In the genomic region with DNA sequence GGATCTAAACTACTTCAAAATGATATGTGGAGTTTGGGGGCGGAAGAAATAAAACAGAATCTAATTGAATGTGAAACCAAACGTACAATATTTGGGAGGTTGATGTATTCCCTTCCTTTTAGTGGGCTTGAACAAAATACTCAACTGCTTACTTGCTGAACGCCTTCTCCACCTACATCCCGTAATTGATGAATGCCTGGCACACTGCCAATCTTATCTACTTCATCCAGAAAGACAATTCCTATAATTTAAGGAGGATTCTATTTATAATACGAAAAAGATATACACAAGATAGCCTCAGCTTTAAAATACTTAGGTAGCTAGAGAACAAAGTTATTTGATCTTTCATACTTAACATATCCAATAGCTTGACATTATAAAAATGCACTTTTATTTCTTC, we compare ENCODE assay signal across 15 cellular contexts. TPM values are rescaled to one million over a fixed set of nuclear protein-coding genes. Genes with fewer than 3 reads are reported as not detected.
DNase-seq lines count a peak whose midpoint lies in the region; ATAC-seq, FAIRE-seq and TF ChIP-seq lines count a peak whose summit lies in the region.
"Had no signal": no experiment of that assay in that cellular context is flagged by ENCODE, and none has a peak within 500 bp of the region (broad histone marks: within the 10 kb centered on the region; RNA-seq: fewer than 3 reads in every experiment).

No MANE protein-coding gene starts in this region.

- no peak for ATAC-seq in T-helper 17 cell
- ATAC-seq in natural killer cell: no peak

- no peak for TF ChIP-seq CTCF in natural killer cell (IDR thresholded peaks at IDR 0.05)

- H3K27ac Mint-ChIP-seq in activated naive CD4-positive, alpha-beta T cell treated with anti-CD3 and anti-CD28 coated beads, Interleukin-2, amount 50 U/mL, for 24 hours: peak overlapping the region; percentile 4
- no peak overlapping the region for H3K27ac Mint-ChIP-seq in activated naive CD4-positive, alpha-beta T cell treated with anti-CD3 and anti-CD28 coated beads, Interleukin-2, amount 10 ng/mL, durations not matched to agents 7 days and 5 days
- no peak overlapping the region for H3K27ac Mint-ChIP-seq in T-helper 17 cell
- H3K27ac Mint-ChIP-seq in natural killer cell: no peak overlapping the region
- H3K27ac Mint-ChIP-seq: HFFc6 had no signal

- peak; percentile 47 for FAIRE-seq in islet of Langerhans (lab: Jason Lieb, UNC)
- FAIRE-seq: HTR-8/SVneo had no signal

- H3K4me3 Mint-ChIP-seq in activated naive CD4-positive, alpha-beta T cell treated with anti-CD3 and anti-CD28 coated beads, Interleukin-2, amount 50 U/mL, for 24 hours: no peak overlapping the region
- H3K4me3 Mint-ChIP-seq in activated naive CD4-positive, alpha-beta T cell treated with anti-CD3 and anti-CD28 coated beads, Interleukin-2, amount 10 ng/mL, durations not matched to agents 7 days and 5 days: no peak overlapping the region
- H3K4me3 Mint-ChIP-seq in T-helper 17 cell (no peak overlapping the region), natural killer cell (no peak overlapping the region)
- H3K4me3 Mint-ChIP-seq: CD8-positive, alpha-beta memory T cell; HFFc6 had no signal

- DNase-seq in NCI-H1105 treated with DMSO at 0.1 percent for 48 hours (lab: John Stamatoyannopoulos, UW): peak; percentile 13
- no peak for DNase-seq in NCI-H1105 (lab: John Stamatoyannopoulos, UW)
- no peak for DNase-seq in activated naive CD4-positive, alpha-beta T cell treated with anti-CD3 and anti-CD28 coated beads, Interleukin-2, amount 10 ng/mL, durations not matched to agents 7 days and 5 days
- no peak for DNase-seq in T-helper 17 cell
- DNase-seq in natural killer cell: no peak
- DNase-seq: AML-193; CD8-positive, alpha-beta memory T cell; DMS53; GF-D8; HCEC 1CT; HFFc6 had no signal

- no peaks in the 10 kb centered on the region for H3K9me3 ChIP-seq in T-helper 17 cell (ENCODE audit: control insufficient read depth, low read length, poor library complexity, severe bottlenecking)
- H3K9me3 ChIP-seq: BLaER1 had no signal

- peaks cover 3% of the 10 kb centered on the region for H3K4me1 Mint-ChIP-seq in activated naive CD4-positive, alpha-beta T cell treated with anti-CD3 and anti-CD28 coated beads, Interleukin-2, amount 50 U/mL, for 24 hours
- H3K4me1 Mint-ChIP-seq in activated naive CD4-positive, alpha-beta T cell treated with anti-CD3 and anti-CD28 coated beads, Interleukin-2, amount 10 ng/mL, durations not matched to agents 7 days and 5 days: no peaks in the 10 kb centered on the region
- peaks cover 3% of the 10 kb centered on the region for H3K4me1 Mint-ChIP-seq in T-helper 17 cell
- peaks cover 4 to 5% of the 10 kb centered on the region in 2 donors for H3K4me1 Mint-ChIP-seq in natural killer cell

- intact Hi-C loops in natural killer cell (cut with micrococcal nuclease): no loop called here

- CTCF ChIA-PET in activated naive CD4-positive, alpha-beta T cell treated with anti-CD3 and anti-CD28 coated beads, Interleukin-2, amount 10 ng/mL, durations not matched to agents 7 days and 5 days (lab: Charles Lee): no interaction called here

- H3K36me3 Mint-ChIP-seq in activated naive CD4-positive, alpha-beta T cell treated with anti-CD3 and anti-CD28 coated beads, Interleukin-2, amount 50 U/mL, for 24 hours: peaks cover 15% of the 10 kb centered on the region
- peaks cover 29% of the 10 kb centered on the region for H3K36me3 Mint-ChIP-seq in activated naive CD4-positive, alpha-beta T cell treated with anti-CD3 and anti-CD28 coated beads, Interleukin-2, amount 10 ng/mL, durations not matched to agents 7 days and 5 days
- H3K36me3 Mint-ChIP-seq in T-helper 17 cell (ENCODE audit: low read depth) (peaks cover 5% of the 10 kb centered on the region), natural killer cell (peaks cover 17% of the 10 kb centered on the region)

- H3K27me3 Mint-ChIP-seq in activated naive CD4-positive, alpha-beta T cell treated with anti-CD3 and anti-CD28 coated beads, Interleukin-2, amount 50 U/mL, for 24 hours: no peaks in the 10 kb centered on the region
- no peaks in the 10 kb centered on the region for H3K27me3 Mint-ChIP-seq in activated naive CD4-positive, alpha-beta T cell treated with anti-CD3 and anti-CD28 coated beads, Interleukin-2, amount 10 ng/mL, durations not matched to agents 7 days and 5 days
- H3K27me3 Mint-ChIP-seq in T-helper 17 cell (no peaks in the 10 kb centered on the region), natural killer cell (ENCODE audit: low read depth in 2 of 2) (no peaks in the 10 kb centered on the region)
- H3K27me3 Mint-ChIP-seq: CD8-positive, alpha-beta memory T cell had no signal

- H3K9me3 Mint-ChIP-seq in activated naive CD4-positive, alpha-beta T cell treated with anti-CD3 and anti-CD28 coated beads, Interleukin-2, amount 50 U/mL, for 24 hours: no peaks in the 10 kb centered on the region
- no peaks in the 10 kb centered on the region for H3K9me3 Mint-ChIP-seq in activated naive CD4-positive, alpha-beta T cell treated with anti-CD3 and anti-CD28 coated beads, Interleukin-2, amount 10 ng/mL, durations not matched to agents 7 days and 5 days
- no peaks in the 10 kb centered on the region for H3K9me3 Mint-ChIP-seq in natural killer cell
- H3K9me3 Mint-ChIP-seq: CD8-positive, alpha-beta memory T cell; HFFc6 had no signal

RNA-seq across cellular contexts. Expression of a gene that starts 23.1 kb away (rescaled TPM):
- total RNA-seq in T-helper 17 cell: 10 to 100 TPM; 20.3 to 23.4 TPM
- 10 to 100 TPM; 19.1 to 33.9 (median 26.7) TPM for total RNA-seq in natural killer cell

RNA-seq across cellular contexts. Expression of a gene that starts 28.4 kb away (rescaled TPM):
- total RNA-seq in T-helper 17 cell: 10 to 100 TPM; 30.8 to 35.0 TPM
- total RNA-seq in natural killer cell: 10 to 100 TPM; 35.4 to 39.9 (median 38.2) TPM

RNA-seq across cellular contexts. Expression of a gene that starts 41.7 kb away (rescaled TPM):
- 1 to 10 TPM; 7.8 to 8.4 TPM for total RNA-seq in T-helper 17 cell
- total RNA-seq in natural killer cell: 1 to 10 TPM; 4.3 to 8.0 (median 7.5) TPM

RNA-seq across cellular contexts. Expression of a gene that starts 54.6 kb away (rescaled TPM):
- total RNA-seq in T-helper 17 cell: under 1 TPM; 0.22 to 0.26 TPM
- total RNA-seq in natural killer cell: under 1 TPM; 0.24 to 0.61 (median 0.35) TPM
